In the genomic region with DNA sequence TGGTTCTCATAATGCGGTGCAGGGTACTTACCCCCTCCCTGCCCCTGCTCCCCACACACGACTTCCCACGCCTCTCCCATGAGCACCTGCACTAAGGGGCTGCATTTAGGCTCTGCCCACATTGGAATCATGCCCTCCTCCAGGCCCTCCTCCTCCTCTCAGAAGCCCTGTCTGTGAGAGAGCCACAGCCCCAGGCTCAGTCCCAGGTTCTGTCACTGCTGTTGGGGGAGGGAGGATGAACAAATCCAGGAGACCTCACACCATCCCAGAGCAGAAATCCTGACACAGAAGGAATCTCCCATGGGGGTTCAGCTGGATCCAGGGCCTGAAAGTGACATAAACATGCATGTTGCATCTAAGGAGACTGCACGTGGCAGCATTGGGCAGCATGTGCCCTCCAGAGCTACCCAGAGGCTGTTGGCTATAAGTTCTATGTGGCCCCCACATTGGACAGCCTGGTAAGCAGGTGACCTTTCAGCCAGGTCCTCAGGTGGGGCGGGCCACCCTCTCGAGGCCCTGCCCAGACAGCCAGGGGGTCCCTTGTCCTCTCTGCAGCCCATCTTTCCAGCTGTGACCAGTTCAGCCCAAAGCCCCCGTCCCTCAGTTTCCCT, we compare ENCODE assay signal across 15 cellular contexts. TPM values are rescaled to one million over a fixed set of nuclear protein-coding genes. Genes with fewer than 3 reads are reported as not detected.
DNase-seq lines count a peak whose midpoint lies in the region; ATAC-seq and TF ChIP-seq lines count a peak whose summit lies in the region.
"Had no signal": no experiment of that assay in that cellular context is flagged by ENCODE, and none has a peak within 500 bp of the region (broad histone marks: within the 10 kb centered on the region; RNA-seq: fewer than 3 reads in every experiment).

No MANE protein-coding gene starts in this region.

- H3K27me3 ChIP-seq in mesenchymal stem cell (ENCODE audit: control insufficient read depth in 1 of 2, insufficient read depth in 1 of 2, low read length in 2 of 2), result peaks cover 0 to 4% of the 10 kb centered on the region in 2 experiments
- H3K27me3 ChIP-seq: body of pancreas, heart left ventricle, SJCRH30 had no signal

- H3K27me3 Mint-ChIP-seq in WTC11 (ENCODE audit: low read depth) (no peaks in the 10 kb centered on the region), type B pancreatic cell (no peaks in the 10 kb centered on the region)

- no peak overlapping the region for H2BK15ac ChIP-seq in mesenchymal stem cell (ENCODE audit: low read depth, poor library complexity, severe bottlenecking)

- no peak overlapping the region for H3K27ac ChIP-seq in mesenchymal stem cell (ENCODE audit: low read length, poor library complexity, severe bottlenecking)
- H3K27ac ChIP-seq: SJCRH30 had no signal

- H4K91ac ChIP-seq in mesenchymal stem cell (ENCODE audit: low read length), result peak overlapping the region; percentile 18

- H2BK5ac ChIP-seq in mesenchymal stem cell (ENCODE audit: low read depth, low read length, poor library complexity, severe bottlenecking), result no peak overlapping the region

- no peaks in the 10 kb centered on the region for H3K79me1 ChIP-seq in mesenchymal stem cell (replicated peaks; ENCODE audit: low read length, poor library complexity, severe bottlenecking)

- 89% methylated on average over 6 of the region's 7 CpGs for WGBS in mesenchymal stem cell

- no peak overlapping the region for H3K9ac ChIP-seq in mesenchymal stem cell (ENCODE audit: low read length)
- H3K9ac ChIP-seq: parathyroid adenoma had no signal

- no peaks in the 10 kb centered on the region for H3K9me3 ChIP-seq in mesenchymal stem cell (ENCODE audit: control insufficient read depth, low read length)
- H3K9me3 ChIP-seq: body of pancreas, heart left ventricle, SJCRH30 had no signal

- H3K4me1 Mint-ChIP-seq in WTC11 (peaks cover 48% of the 10 kb centered on the region), type B pancreatic cell (ENCODE audit: unreplicated experiment) (peaks cover 11% of the 10 kb centered on the region)

- H3K27ac Mint-ChIP-seq in WTC11 (no peak overlapping the region), type B pancreatic cell (peak overlapping the region; percentile 16)

- no peak overlapping the region for H2AK5ac ChIP-seq in mesenchymal stem cell (ENCODE audit: low read length, severe bottlenecking)

- H3K4me2 ChIP-seq in mesenchymal stem cell (ENCODE audit: low read length, poor library complexity, severe bottlenecking), result no peak overlapping the region

- peak overlapping the region; percentile 73 for H4K8ac ChIP-seq in mesenchymal stem cell (ENCODE audit: low read length)

- H2AFZ ChIP-seq in mesenchymal stem cell (ENCODE audit: low read depth, low read length), result no peak overlapping the region
- H2AFZ ChIP-seq: parathyroid adenoma had no signal

- DNase-seq in Right ventricle myocardium inferior (ENCODE audit: missing footprints) (peak; percentile 45), left cardiac atrium (no peak), WTC11 (ENCODE audit: low spot score) (no peak), mesenchymal stem cell (no peak), type B pancreatic cell (ENCODE audit: extremely low spot score, unreplicated experiment) (no peak), NOMO-1 (lab: John Stamatoyannopoulos, UW; ENCODE audit: unreplicated experiment in 2 of 2) (no peak)
- DNase-seq: NCI-H1436, NCI-H524, SJCRH30 had no signal

- H3K4me1 ChIP-seq in mesenchymal stem cell (ENCODE audit: control insufficient read depth, insufficient read depth, low read depth, low read length), result peaks cover 16% of the 10 kb centered on the region
- H3K4me1 ChIP-seq: body of pancreas, parathyroid adenoma, SJCRH30 had no signal

- H3K4me3 Mint-ChIP-seq in WTC11 (no peak overlapping the region), type B pancreatic cell (no peak overlapping the region)

- H3K18ac ChIP-seq in mesenchymal stem cell (ENCODE audit: low read depth in 1 of 2, low read length in 2 of 2), result peak overlapping the region; percentile 14 to 68

- H2BK12ac ChIP-seq in mesenchymal stem cell (ENCODE audit: low read length in 2 of 2), result no peak overlapping the region

- no peak overlapping the region for H2BK120ac ChIP-seq in mesenchymal stem cell (ENCODE audit: low read depth, low read length)

- peak overlapping the region in 1 of 2 experiments; percentile 41 for H3K23ac ChIP-seq in mesenchymal stem cell (ENCODE audit: low read length in 2 of 2)

- H3K36me3 Mint-ChIP-seq in WTC11 (peaks cover 6% of the 10 kb centered on the region), type B pancreatic cell (no peaks in the 10 kb centered on the region)

- ATAC-seq in Right ventricle myocardium inferior, result no peak
- ATAC-seq in left cardiac atrium, result no peak
- ATAC-seq in WTC11, result no peak
- no peak for ATAC-seq in GM19452 (IDR thresholded peaks at IDR 0.05; ENCODE audit: unreplicated experiment)
- no peak for ATAC-seq in HG03108 (IDR thresholded peaks at IDR 0.05; ENCODE audit: unreplicated experiment)
- ATAC-seq: body of pancreas had no signal

- H3K4me3 ChIP-seq in mesenchymal stem cell (ENCODE audit: insufficient read depth in 1 of 2, low read depth in 1 of 2, low read length in 2 of 2), result no peak overlapping the region
- H3K4me3 ChIP-seq: body of pancreas, SJCRH30 had no signal

- H3K9me3 Mint-ChIP-seq in WTC11, result no peaks in the 10 kb centered on the region
- no peaks in the 10 kb centered on the region for H3K9me3 Mint-ChIP-seq in type B pancreatic cell
- H3K9me3 Mint-ChIP-seq: activated T-cell treated with anti-CD3 and anti-CD28 coated beads, Interleukin-2, amount 50 U/mL, for 72 hours had no signal

- intact Hi-C loops in Right ventricle myocardium inferior (cut with DNase I), result no loop called here
- intact Hi-C loops in left cardiac atrium (cut with DNase I), result no loop called here

- POLR2A ChIA-PET in WTC11 (lab: Charles Lee), result no interaction called here

- H3K14ac ChIP-seq in mesenchymal stem cell (ENCODE audit: low read length in 2 of 2), result no peak overlapping the region

- TF ChIP-seq CTCF in WTC11 (IDR thresholded peaks at IDR 0.05) (no peak), type B pancreatic cell (conservative IDR thresholded peaks at IDR 0.05) (no peak)

- CTCF ChIA-PET in WTC11 (lab: Charles Lee), result interaction anchor here (0.7 kb wide), 1 partner anchor 36 kb away, joined by 3 read pairs; no protein-coding TSS in a partner anchor

- peak overlapping the region in 1 of 2 experiments; percentile 43 for H3K4ac ChIP-seq in mesenchymal stem cell (ENCODE audit: low read depth in 1 of 2, low read length in 2 of 2)

- H3K36me3 ChIP-seq in mesenchymal stem cell (ENCODE audit: control insufficient read depth in 1 of 2, insufficient read depth in 2 of 2, low read depth in 1 of 2, low read length in 2 of 2), result no peaks in the 10 kb centered on the region
- H3K36me3 ChIP-seq: SJCRH30 had no signal

TF ChIP-seq in WTC11, 78 proteins besides CTCF, POLR2A, EP300 and RAD21:
- TF ChIP-seq, protein P1, sequence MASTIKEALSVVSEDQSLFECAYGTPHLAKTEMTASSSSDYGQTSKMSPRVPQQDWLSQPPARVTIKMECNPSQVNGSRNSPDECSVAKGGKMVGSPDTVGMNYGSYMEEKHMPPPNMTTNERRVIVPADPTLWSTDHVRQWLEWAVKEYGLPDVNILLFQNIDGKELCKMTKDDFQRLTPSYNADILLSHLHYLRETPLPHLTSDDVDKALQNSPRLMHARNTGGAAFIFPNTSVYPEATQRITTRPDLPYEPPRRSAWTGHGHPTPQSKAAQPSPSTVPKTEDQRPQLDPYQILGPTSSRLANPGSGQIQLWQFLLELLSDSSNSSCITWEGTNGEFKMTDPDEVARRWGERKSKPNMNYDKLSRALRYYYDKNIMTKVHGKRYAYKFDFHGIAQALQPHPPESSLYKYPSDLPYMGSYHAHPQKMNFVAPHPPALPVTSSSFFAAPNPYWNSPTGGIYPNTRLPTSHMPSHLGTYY (CRISPR knock-in tag; IDR thresholded peaks at IDR 0.05), result 0 out of 2 replicates have a peak, but pooled peaks have one; percentile 59
- TF ChIP-seq CREB1 (CRISPR knock-in tag; IDR thresholded peaks at IDR 0.05), result no peak
- TF ChIP-seq OVOL2 (CRISPR knock-in tag; IDR thresholded peaks at IDR 0.05; ENCODE audit: borderline replicate concordance), result no peak
TF ChIP-seq in WTC11: peak in this region for 1.

RNA-seq across cellular contexts. Expression of gene PILRA, which starts 1.6 kb away (rescaled TPM):
- total RNA-seq in Right ventricle myocardium inferior (3.8 TPM), left cardiac atrium (1 to 10 TPM; 3.7 to 6.5 TPM), WTC11 (2021) (1.8 to 3.2 TPM (median 3.0 TPM) in 3 replicates), type B pancreatic cell (ENCODE audit: low replicate concordance) (2.1 and 2.8 TPM in 2 replicates)
- polyA plus RNA-seq in mesenchymal stem cell (2013, experiment 1 of 2), result 1.1 TPM
- polyA plus RNA-seq in mesenchymal stem cell (2013, experiment 2 of 2), result 1.0 TPM

RNA-seq across cellular contexts. Expression of gene PILRB, which starts 13.7 kb away (rescaled TPM):
- total RNA-seq in Right ventricle myocardium inferior, result 9.2 TPM
- 10 to 100 TPM; 11.6 to 12.5 TPM for total RNA-seq in left cardiac atrium
- 30.2 to 35.8 TPM (median 30.7 TPM) in 3 replicates for total RNA-seq in WTC11 (2021)
- 9.7 TPM for polyA plus RNA-seq in mesenchymal stem cell (2013, experiment 1 of 2)
- polyA plus RNA-seq in mesenchymal stem cell (2013, experiment 2 of 2), result 8.9 TPM
- 45.2 and 51.5 TPM in 2 replicates for total RNA-seq in type B pancreatic cell (ENCODE audit: low replicate concordance)

RNA-seq across cellular contexts. Expression of gene ZCWPW1, which starts 56.8 kb away (rescaled TPM):
- total RNA-seq in Right ventricle myocardium inferior (4.4 TPM), left cardiac atrium (1 to 10 TPM; 3.6 to 4.9 TPM), WTC11 (2021) (1.4 to 1.5 TPM (median 1.4 TPM) in 3 replicates), type B pancreatic cell (ENCODE audit: low replicate concordance) (2.2 and 2.7 TPM in 2 replicates)
- 1.3 TPM for polyA plus RNA-seq in mesenchymal stem cell (2013, experiment 1 of 2)
- 0.93 TPM for polyA plus RNA-seq in mesenchymal stem cell (2013, experiment 2 of 2)

RNA-seq across cellular contexts. Expression of gene MEPCE, which starts 58.0 kb away (rescaled TPM):
- total RNA-seq in Right ventricle myocardium inferior (24.9 TPM), left cardiac atrium (10 to 100 TPM; 20.9 to 23.9 TPM), WTC11 (2021) (41.9 to 49.6 TPM (median 47.7 TPM) in 3 replicates), type B pancreatic cell (ENCODE audit: low replicate concordance) (27.5 and 36.6 TPM in 2 replicates)
- polyA plus RNA-seq in mesenchymal stem cell (2013, experiment 1 of 2), result 17.9 TPM
- 17.3 TPM for polyA plus RNA-seq in mesenchymal stem cell (2013, experiment 2 of 2)
